In the genomic region with DNA sequence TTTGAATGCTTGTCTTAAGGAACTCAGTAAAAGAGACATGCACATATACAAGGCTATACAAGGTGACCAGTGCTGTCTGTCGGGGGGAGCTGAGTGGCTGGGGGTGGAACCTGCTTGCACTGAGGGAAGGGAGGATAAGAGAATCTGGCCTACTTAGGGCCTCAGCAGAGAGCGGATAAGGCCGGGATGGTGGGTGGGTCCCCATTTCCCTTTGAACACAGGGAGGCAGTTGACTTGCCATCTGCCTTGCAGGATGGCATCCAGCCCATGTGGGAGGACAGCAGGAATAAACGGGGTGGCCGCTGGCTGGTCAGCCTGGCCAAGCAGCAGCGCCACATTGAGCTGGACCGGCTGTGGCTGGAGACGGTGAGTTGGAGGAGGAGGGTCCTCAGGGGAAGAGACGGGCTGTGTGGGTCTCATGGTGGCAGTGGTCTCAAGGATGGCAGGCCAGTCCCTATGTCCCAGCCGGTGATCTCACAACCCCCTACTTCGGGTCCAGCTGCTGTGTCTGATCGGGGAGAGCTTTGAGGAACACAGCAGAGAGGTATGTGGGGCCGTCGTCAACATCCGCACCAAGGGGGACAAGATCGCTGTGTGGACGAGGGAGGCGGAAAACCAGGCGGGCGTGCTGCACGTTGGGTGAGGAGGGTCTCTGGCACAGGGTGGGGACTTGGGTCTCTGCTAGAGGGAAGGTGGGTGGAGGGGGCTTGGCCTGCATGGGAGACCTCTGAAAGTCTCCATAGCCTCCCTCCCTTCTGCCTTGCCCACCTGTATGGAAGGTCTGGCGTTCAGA, we compare ENCODE assay signal across 1 cellular context.
TF ChIP-seq lines count a peak whose summit lies in the region.

No MANE protein-coding gene starts in this region.

TF ChIP-seq in HEK293, 187 proteins besides CTCF, POLR2A, EP300 and RAD21 (continued from another document):
- TF ChIP-seq, protein P1, sequence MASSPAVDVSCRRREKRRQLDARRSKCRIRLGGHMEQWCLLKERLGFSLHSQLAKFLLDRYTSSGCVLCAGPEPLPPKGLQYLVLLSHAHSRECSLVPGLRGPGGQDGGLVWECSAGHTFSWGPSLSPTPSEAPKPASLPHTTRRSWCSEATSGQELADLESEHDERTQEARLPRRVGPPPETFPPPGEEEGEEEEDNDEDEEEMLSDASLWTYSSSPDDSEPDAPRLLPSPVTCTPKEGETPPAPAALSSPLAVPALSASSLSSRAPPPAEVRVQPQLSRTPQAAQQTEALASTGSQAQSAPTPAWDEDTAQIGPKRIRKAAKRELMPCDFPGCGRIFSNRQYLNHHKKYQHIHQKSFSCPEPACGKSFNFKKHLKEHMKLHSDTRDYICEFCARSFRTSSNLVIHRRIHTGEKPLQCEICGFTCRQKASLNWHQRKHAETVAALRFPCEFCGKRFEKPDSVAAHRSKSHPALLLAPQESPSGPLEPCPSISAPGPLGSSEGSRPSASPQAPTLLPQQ (tag by site-specific recombination; IDR thresholded peaks at IDR 0.05), result 0 out of 2 replicates have a peak, but pooled peaks have one; percentile 19
- TF ChIP-seq BCL11B (tag by site-specific recombination; IDR thresholded peaks at IDR 0.05; ENCODE audit: low read depth) (no peak), ZSCAN4 (tag by site-specific recombination; IDR thresholded peaks at IDR 0.05) (no peak)
